2 cellular contexts compared by ENCODE assay signal in genomic region chr2:58354230-58354629, GRCh38.
A peak's percentile ranks its signal among the peaks of the same experiment; 100 is the strongest.
TF ChIP-seq lines count a peak whose summit lies in the region.

No MANE protein-coding gene starts in this region.

TF ChIP-seq in HepG2, 621 proteins besides CTCF, POLR2A, EP300 and RAD21:
- TF ChIP-seq CC2D1A (CRISPR knock-in tag; IDR thresholded peaks at IDR 0.05) (no peak), PHF20 (CRISPR knock-in tag; IDR thresholded peaks at IDR 0.05) (no peak), ZNF552 (CRISPR knock-in tag; IDR thresholded peaks at IDR 0.05; ENCODE audit: borderline replicate concordance) (no peak), ZMYM2 (CRISPR knock-in tag; IDR thresholded peaks at IDR 0.05) (no peak), BORCS8-MEF2B (CRISPR knock-in tag; IDR thresholded peaks at IDR 0.05) (no peak), MAFK (conservative IDR thresholded peaks at IDR 0.05 in 1 of 2, IDR thresholded peaks at IDR 0.05 in 1 of 2; ENCODE audit: low read length in 2 of 2) (peak; percentile 65 to 88), MAFF (IDR thresholded peaks at IDR 0.05; ENCODE audit: low read depth, low read length) (peak; percentile 80), ZBTB20 (CRISPR knock-in tag; IDR thresholded peaks at IDR 0.05; ENCODE audit: borderline replicate concordance, low read depth) (no peak)
- TF ChIP-seq, protein P1, sequence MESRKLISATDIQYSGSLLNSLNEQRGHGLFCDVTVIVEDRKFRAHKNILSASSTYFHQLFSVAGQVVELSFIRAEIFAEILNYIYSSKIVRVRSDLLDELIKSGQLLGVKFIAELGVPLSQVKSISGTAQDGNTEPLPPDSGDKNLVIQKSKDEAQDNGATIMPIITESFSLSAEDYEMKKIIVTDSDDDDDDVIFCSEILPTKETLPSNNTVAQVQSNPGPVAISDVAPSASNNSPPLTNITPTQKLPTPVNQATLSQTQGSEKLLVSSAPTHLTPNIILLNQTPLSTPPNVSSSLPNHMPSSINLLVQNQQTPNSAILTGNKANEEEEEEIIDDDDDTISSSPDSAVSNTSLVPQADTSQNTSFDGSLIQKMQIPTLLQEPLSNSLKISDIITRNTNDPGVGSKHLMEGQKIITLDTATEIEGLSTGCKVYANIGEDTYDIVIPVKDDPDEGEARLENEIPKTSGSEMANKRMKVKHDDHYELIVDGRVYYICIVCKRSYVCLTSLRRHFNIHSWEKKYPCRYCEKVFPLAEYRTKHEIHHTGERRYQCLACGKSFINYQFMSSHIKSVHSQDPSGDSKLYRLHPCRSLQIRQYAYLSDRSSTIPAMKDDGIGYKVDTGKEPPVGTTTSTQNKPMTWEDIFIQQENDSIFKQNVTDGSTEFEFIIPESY (CRISPR knock-in tag; IDR thresholded peaks at IDR 0.05) = no peak
- TF ChIP-seq, protein P2, sequence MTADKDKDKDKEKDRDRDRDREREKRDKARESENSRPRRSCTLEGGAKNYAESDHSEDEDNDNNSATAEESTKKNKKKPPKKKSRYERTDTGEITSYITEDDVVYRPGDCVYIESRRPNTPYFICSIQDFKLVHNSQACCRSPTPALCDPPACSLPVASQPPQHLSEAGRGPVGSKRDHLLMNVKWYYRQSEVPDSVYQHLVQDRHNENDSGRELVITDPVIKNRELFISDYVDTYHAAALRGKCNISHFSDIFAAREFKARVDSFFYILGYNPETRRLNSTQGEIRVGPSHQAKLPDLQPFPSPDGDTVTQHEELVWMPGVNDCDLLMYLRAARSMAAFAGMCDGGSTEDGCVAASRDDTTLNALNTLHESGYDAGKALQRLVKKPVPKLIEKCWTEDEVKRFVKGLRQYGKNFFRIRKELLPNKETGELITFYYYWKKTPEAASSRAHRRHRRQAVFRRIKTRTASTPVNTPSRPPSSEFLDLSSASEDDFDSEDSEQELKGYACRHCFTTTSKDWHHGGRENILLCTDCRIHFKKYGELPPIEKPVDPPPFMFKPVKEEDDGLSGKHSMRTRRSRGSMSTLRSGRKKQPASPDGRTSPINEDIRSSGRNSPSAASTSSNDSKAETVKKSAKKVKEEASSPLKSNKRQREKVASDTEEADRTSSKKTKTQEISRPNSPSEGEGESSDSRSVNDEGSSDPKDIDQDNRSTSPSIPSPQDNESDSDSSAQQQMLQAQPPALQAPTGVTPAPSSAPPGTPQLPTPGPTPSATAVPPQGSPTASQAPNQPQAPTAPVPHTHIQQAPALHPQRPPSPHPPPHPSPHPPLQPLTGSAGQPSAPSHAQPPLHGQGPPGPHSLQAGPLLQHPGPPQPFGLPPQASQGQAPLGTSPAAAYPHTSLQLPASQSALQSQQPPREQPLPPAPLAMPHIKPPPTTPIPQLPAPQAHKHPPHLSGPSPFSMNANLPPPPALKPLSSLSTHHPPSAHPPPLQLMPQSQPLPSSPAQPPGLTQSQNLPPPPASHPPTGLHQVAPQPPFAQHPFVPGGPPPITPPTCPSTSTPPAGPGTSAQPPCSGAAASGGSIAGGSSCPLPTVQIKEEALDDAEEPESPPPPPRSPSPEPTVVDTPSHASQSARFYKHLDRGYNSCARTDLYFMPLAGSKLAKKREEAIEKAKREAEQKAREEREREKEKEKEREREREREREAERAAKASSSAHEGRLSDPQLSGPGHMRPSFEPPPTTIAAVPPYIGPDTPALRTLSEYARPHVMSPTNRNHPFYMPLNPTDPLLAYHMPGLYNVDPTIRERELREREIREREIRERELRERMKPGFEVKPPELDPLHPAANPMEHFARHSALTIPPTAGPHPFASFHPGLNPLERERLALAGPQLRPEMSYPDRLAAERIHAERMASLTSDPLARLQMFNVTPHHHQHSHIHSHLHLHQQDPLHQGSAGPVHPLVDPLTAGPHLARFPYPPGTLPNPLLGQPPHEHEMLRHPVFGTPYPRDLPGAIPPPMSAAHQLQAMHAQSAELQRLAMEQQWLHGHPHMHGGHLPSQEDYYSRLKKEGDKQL (CRISPR knock-in tag; IDR thresholded peaks at IDR 0.05; ENCODE audit: low read depth) = no peak

TF ChIP-seq in H1, 55 proteins besides CTCF, POLR2A, EP300 and RAD21:
- TF ChIP-seq HDAC2 (IDR thresholded peaks at IDR 0.05; ENCODE audit: borderline replicate concordance in 1 of 2, low read depth in 2 of 2, low read length in 2 of 2) = no peak
- TF ChIP-seq, protein P3, sequence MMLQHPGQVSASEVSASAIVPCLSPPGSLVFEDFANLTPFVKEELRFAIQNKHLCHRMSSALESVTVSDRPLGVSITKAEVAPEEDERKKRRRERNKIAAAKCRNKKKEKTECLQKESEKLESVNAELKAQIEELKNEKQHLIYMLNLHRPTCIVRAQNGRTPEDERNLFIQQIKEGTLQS (IDR thresholded peaks at IDR 0.05; ENCODE audit: insufficient read depth, low read depth, low read length) = no peak
- no peak for TF ChIP-seq CREB1 (IDR thresholded peaks at IDR 0.05)
- TF ChIP-seq, protein P4, sequence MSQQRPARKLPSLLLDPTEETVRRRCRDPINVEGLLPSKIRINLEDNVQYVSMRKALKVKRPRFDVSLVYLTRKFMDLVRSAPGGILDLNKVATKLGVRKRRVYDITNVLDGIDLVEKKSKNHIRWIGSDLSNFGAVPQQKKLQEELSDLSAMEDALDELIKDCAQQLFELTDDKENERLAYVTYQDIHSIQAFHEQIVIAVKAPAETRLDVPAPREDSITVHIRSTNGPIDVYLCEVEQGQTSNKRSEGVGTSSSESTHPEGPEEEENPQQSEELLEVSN (IDR thresholded peaks at IDR 0.05) = no peak
- no peak for TF ChIP-seq SIX5 (IDR thresholded peaks at IDR 0.05; ENCODE audit: low read depth, low read length)
- TF ChIP-seq CHD1 (IDR thresholded peaks at IDR 0.05; ENCODE audit: low read depth, low read length) = no peak
- TF ChIP-seq EZH2 (IDR thresholded peaks at IDR 0.05; ENCODE audit: low read depth, low read length, severe bottlenecking) = no peak
- TF ChIP-seq CBX8 (IDR thresholded peaks at IDR 0.05; ENCODE audit: borderline replicate concordance, low read depth, low read length) = no peak
- TF ChIP-seq RNF2 (IDR thresholded peaks at IDR 0.05; ENCODE audit: borderline replicate concordance, low read depth, low read length, missing control alignments, poor library complexity, severe bottlenecking) = no peak
- TF ChIP-seq SIN3A (conservative IDR thresholded peaks at IDR 0.05 in 1 of 2, IDR thresholded peaks at IDR 0.05 in 1 of 2; ENCODE audit: low read depth in 1 of 2, low read length in 2 of 2) = no peak
- TF ChIP-seq MAX (IDR thresholded peaks at IDR 0.05) = no peak
- no peak for TF ChIP-seq KDM1A (IDR thresholded peaks at IDR 0.05; ENCODE audit: borderline replicate concordance, low read length)
- no peak for TF ChIP-seq BACH1 (IDR thresholded peaks at IDR 0.05; ENCODE audit: low read length)
- TF ChIP-seq SP4 (IDR thresholded peaks at IDR 0.05; ENCODE audit: low read length) = no peak
- no peak for TF ChIP-seq KDM4A (IDR thresholded peaks at IDR 0.05; ENCODE audit: low read depth, low read length, severe bottlenecking)
